In genomic region chr1:65334081-65334480, GRCh38 we compare ENCODE assay signal across 18 cellular contexts. TPM values are rescaled to one million over a fixed set of nuclear protein-coding genes. Genes with fewer than 3 reads are reported as not detected.
A peak's percentile ranks its signal among the peaks of the same experiment; 100 is the strongest.
DNase-seq lines count a peak whose midpoint lies in the region; ATAC-seq and TF ChIP-seq lines count a peak whose summit lies in the region.
"Had no signal": no experiment of that assay in that cellular context is flagged by ENCODE, and none has a peak within 500 bp of the region (broad histone marks: within the 10 kb centered on the region; RNA-seq: fewer than 3 reads in every experiment).

No MANE protein-coding gene starts in this region.

- no peak for TF ChIP-seq POLR2A in heart left ventricle (IDR thresholded peaks at IDR 0.05)

- DNase-seq in cardiac muscle cell (ENCODE audit: low read depth in 1 of 2, low spot score in 1 of 2) (no peak), heart left ventricle (no peak), dorsolateral prefrontal cortex (no peak), NCI-H1417 treated with DMSO at 0.1 percent for 48 hours (lab: John Stamatoyannopoulos, UW) (no peak), SHP77 treated with DMSO at 0.1 percent for 48 hours (lab: John Stamatoyannopoulos, UW) (no peak), EL (no peak)
- DNase-seq: Caco-2; CD4-positive, CD25-positive, alpha-beta regulatory T cell; CD8-positive, alpha-beta T cell; DMS 273 treated with DMSO at 0.1 percent for 48 hours; DMS79; GOT3; HFFc6 had no signal

- WGBS in heart left ventricle, 4 donors: 75 to 88% (median 85%) methylated on average over 2 of the region's 2 CpGs

- TF ChIP-seq CTCF in cardiac muscle cell (IDR thresholded peaks at IDR 0.05; ENCODE audit: low read depth, low read length): no peak
- no peak for TF ChIP-seq CTCF in heart left ventricle (IDR thresholded peaks at IDR 0.05)
- TF ChIP-seq CTCF in dorsolateral prefrontal cortex (IDR thresholded peaks at IDR 0.05 in 54 of 56, conservative IDR thresholded peaks at IDR 0.05 in 2 of 56; ENCODE audit: low read depth in 1 of 56, partially characterized antibody in 56 of 56): no peak

- H3K27me3 ChIP-seq in cardiac muscle cell (no peaks in the 10 kb centered on the region), heart left ventricle (no peaks in the 10 kb centered on the region), dorsolateral prefrontal cortex (no peaks in the 10 kb centered on the region), layer of hippocampus (ENCODE audit: control insufficient read depth, insufficient read depth, low read length) (no peaks in the 10 kb centered on the region)
- H3K27me3 ChIP-seq: BLaER1 had no signal

- no peak overlapping the region for H3K4me3 ChIP-seq in cardiac muscle cell
- H3K4me3 ChIP-seq in heart left ventricle: no peak overlapping the region
- H3K4me3 ChIP-seq in dorsolateral prefrontal cortex: no peak overlapping the region
- H3K4me3 ChIP-seq: BLaER1, HAP-1 had no signal

- no peak for ATAC-seq in heart left ventricle
- ATAC-seq: CD8-positive, alpha-beta T cell had no signal

- H3K36me3 ChIP-seq in cardiac muscle cell (no peaks in the 10 kb centered on the region), heart left ventricle (no peaks in the 10 kb centered on the region)
- H3K36me3 ChIP-seq: BLaER1, HAP-1 had no signal

- intact Hi-C loops in heart left ventricle (cut with DNase I) (no loop called here), dorsolateral prefrontal cortex (cut with DNase I) (no loop called here)

- H3K27ac ChIP-seq in cardiac muscle cell (peak overlapping the region; percentile 43), heart left ventricle (no peak overlapping the region), dorsolateral prefrontal cortex (peak overlapping the region in 53 of 59 donors; percentile 3 to 100 (median 81)), layer of hippocampus (ENCODE audit: low read depth, low read length) (peak overlapping the region; percentile 14)
- H3K27ac ChIP-seq: 22Rv1, BLaER1, C4-2B had no signal

- H3K9me3 ChIP-seq in cardiac muscle cell (ENCODE audit: low read depth): no peaks in the 10 kb centered on the region
- H3K9me3 ChIP-seq in heart left ventricle: no peaks in the 10 kb centered on the region
- H3K9me3 ChIP-seq: BLaER1, Caco-2, HAP-1 had no signal

- H3K4me1 ChIP-seq in cardiac muscle cell (ENCODE audit: low read depth) (peaks cover 7% of the 10 kb centered on the region), heart left ventricle (peaks cover 0 to 6% (median 0%) of the 10 kb centered on the region in 12 donors)
- H3K4me1 ChIP-seq: Caco-2, HAP-1 had no signal

RNA-seq across cellular contexts. Expression of gene DNAJC6, which starts 24.7 kb away (rescaled TPM):
- total RNA-seq in cardiac muscle cell (39.7 and 54.5 TPM in 2 replicates), heart left ventricle (10 to 100 TPM in 4 of 9 donors, 1 to 10 TPM in 5; 7.6 to 14.1 (median 10.0) TPM), dorsolateral prefrontal cortex (100 to 1,000 TPM; 149 to 406 (median 315) TPM)
- polyA plus RNA-seq in cardiac muscle cell (26.0 and 48.1 TPM in 2 replicates), heart left ventricle (1 to 10 TPM in 1 of 2 donors, under 1 TPM in 1; 0.50 to 5.6 TPM)

Comparison
In these comparisons a context has a peak if more than half of its experiments do, and no peak if none do; other contexts are left out.
1. H3K27ac ChIP-seq: peak in cardiac muscle cell (single experiment), dorsolateral prefrontal cortex (53 of 59) and layer of hippocampus (single experiment); none in heart left ventricle (0 of 12).